ENCODE assay signal across 14 cellular contexts in the genomic region with DNA sequence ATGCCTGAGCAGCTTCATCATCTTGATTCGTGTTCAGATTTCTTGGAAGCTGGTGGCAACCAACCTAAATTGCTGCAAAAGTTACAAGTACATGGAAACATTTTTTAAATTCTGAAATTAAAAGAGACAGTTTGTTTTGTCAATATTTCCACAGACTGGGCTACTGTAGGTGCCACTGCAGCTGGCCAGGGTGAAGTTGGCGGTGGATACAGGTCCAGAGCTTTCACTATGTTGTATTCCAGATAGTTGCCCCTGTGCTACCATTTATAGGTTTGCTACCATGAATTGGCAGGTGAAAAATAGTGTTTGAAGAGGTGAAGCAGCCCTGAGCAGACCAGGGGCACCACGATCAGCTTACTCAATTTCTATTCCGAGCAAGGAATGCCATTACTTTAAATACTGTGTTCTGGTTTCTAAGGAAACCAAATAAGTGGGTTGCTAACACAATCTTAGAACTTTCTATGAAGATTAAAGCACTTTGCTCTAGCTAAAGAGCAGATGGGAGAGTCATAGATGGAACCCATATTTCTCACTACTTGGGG. TPM values are rescaled to one million over a fixed set of nuclear protein-coding genes. Genes with fewer than 3 reads are reported as not detected.
DNase-seq lines count a peak whose midpoint lies in the region; ATAC-seq and TF ChIP-seq lines count a peak whose summit lies in the region.
"Had no signal": no experiment of that assay in that cellular context is flagged by ENCODE, and none has a peak within 500 bp of the region (broad histone marks: within the 10 kb centered on the region; RNA-seq: fewer than 3 reads in every experiment).

No MANE protein-coding gene starts in this region.

- no peak for TF ChIP-seq EP300 in gastroesophageal sphincter (IDR thresholded peaks at IDR 0.05)

- TF ChIP-seq CTCF in WTC11 (IDR thresholded peaks at IDR 0.05) (no peak), gastroesophageal sphincter (IDR thresholded peaks at IDR 0.05) (no peak)

- H3K27ac ChIP-seq in gastroesophageal sphincter (peak overlapping the region; percentile 16 to 63 (median 35)), stomach smooth muscle (ENCODE audit: low read length) (peak overlapping the region; percentile 37)
- H3K27ac ChIP-seq: prostate gland had no signal

- peak overlapping the region; percentile 70; the same call in 1 of the 2 replicates for H3K27ac Mint-ChIP-seq in WTC11
- no peak overlapping the region for H3K27ac Mint-ChIP-seq in natural killer cell treated with Interleukin-12 subunit alpha and Interleukin-12 subunit beta and Interleukin-15 and Interleukin-18, amount 100 ng/mL, for 72 hours
- H3K27ac Mint-ChIP-seq: naive thymus-derived CD8-positive, alpha-beta T cell; T-cell had no signal

- peaks cover 0 to 7% of the 10 kb centered on the region in 2 donors for H3K36me3 ChIP-seq in gastroesophageal sphincter
- H3K36me3 ChIP-seq in stomach smooth muscle (ENCODE audit: control insufficient read depth in 2 of 2, insufficient read depth in 2 of 2, low read length in 2 of 2): peaks cover 3% of the 10 kb centered on the region in 2 donors
- H3K36me3 ChIP-seq: prostate gland had no signal

- WGBS in gastroesophageal sphincter (ENCODE audit: low coverage in 1 of 2), 2 donors: 13 to 20% methylated on average over 4 of the region's 4 CpGs

- peaks cover 15% of the 10 kb centered on the region for H3K4me1 Mint-ChIP-seq in WTC11
- H3K4me1 Mint-ChIP-seq in natural killer cell treated with Interleukin-12 subunit alpha and Interleukin-12 subunit beta and Interleukin-15 and Interleukin-18, amount 100 ng/mL, for 72 hours (ENCODE audit: low read depth in 2 of 2): no peaks in the 10 kb centered on the region
- H3K4me1 Mint-ChIP-seq: naive thymus-derived CD8-positive, alpha-beta T cell; stimulated activated naive B cell treated with anti-CD40 and anti-IgM and Interleukin-4, amounts not matched to agents 10 μg/mL and 1 μg/mL and 100 μg/mL, for 72 hours; T-cell had no signal

- H3K27me3 Mint-ChIP-seq in WTC11 (ENCODE audit: low read depth): no peaks in the 10 kb centered on the region
- peaks cover 7 to 8% of the 10 kb centered on the region in 2 donors for H3K27me3 Mint-ChIP-seq in natural killer cell treated with Interleukin-12 subunit alpha and Interleukin-12 subunit beta and Interleukin-15 and Interleukin-18, amount 100 ng/mL, for 72 hours

- peak; percentile 47 for DNase-seq in EH (ENCODE audit: low read depth)
- DNase-seq in WTC11 (ENCODE audit: low spot score): no peak
- no peak for DNase-seq in natural killer cell treated with Interleukin-12 subunit alpha and Interleukin-12 subunit beta and Interleukin-15 and Interleukin-18, amount 100 ng/mL, for 72 hours (ENCODE audit: low spot score)
- DNase-seq: naive thymus-derived CD8-positive, alpha-beta T cell; NCI-H187; NCI-H446; stimulated activated naive B cell treated with anti-CD40 and anti-IgM and Interleukin-4, amounts not matched to agents 10 μg/mL and 1 μg/mL and 100 μg/mL, for 72 hours; T-cell had no signal

- POLR2A ChIA-PET in WTC11 (lab: Charles Lee): interaction anchor here (1.0 kb wide), 1 partner anchor 9 kb away, joined by 3 read pairs; no protein-coding TSS in a partner anchor

- CTCF ChIA-PET in WTC11 (lab: Charles Lee): interaction anchor here (1.4 to 4.0 kb wide), 3 partner anchors 9 to 123 kb away, joined by 4 to 46 read pairs (median 5); no protein-coding TSS in a partner anchor

- H3K4me3 Mint-ChIP-seq in WTC11: no peak overlapping the region
- H3K4me3 Mint-ChIP-seq in natural killer cell treated with Interleukin-12 subunit alpha and Interleukin-12 subunit beta and Interleukin-15 and Interleukin-18, amount 100 ng/mL, for 72 hours: no peak overlapping the region
- H3K4me3 Mint-ChIP-seq: naive thymus-derived CD8-positive, alpha-beta T cell; stimulated activated naive B cell treated with anti-CD40 and anti-IgM and Interleukin-4, amounts not matched to agents 10 μg/mL and 1 μg/mL and 100 μg/mL, for 72 hours; T-cell had no signal

- ATAC-seq in WTC11 (no peak), gastroesophageal sphincter (no peak), GM18861 (IDR thresholded peaks at IDR 0.05; ENCODE audit: unreplicated experiment) (no peak), GM21737 (IDR thresholded peaks at IDR 0.05; ENCODE audit: unreplicated experiment) (no peak), GM19351 (IDR thresholded peaks at IDR 0.05; ENCODE audit: unreplicated experiment) (no peak)
- no peak for ATAC-seq in natural killer cell treated with Interleukin-12 subunit alpha and Interleukin-12 subunit beta and Interleukin-15 and Interleukin-18, amount 100 ng/mL, for 72 hours
- ATAC-seq: naive thymus-derived CD8-positive, alpha-beta T cell; stimulated activated naive B cell treated with anti-CD40 and anti-IgM and Interleukin-4, amounts not matched to agents 10 μg/mL and 1 μg/mL and 100 μg/mL, for 72 hours; T-cell had no signal

- peaks cover 2 to 33% (median 11%) of the 10 kb centered on the region in 3 donors for H3K4me1 ChIP-seq in gastroesophageal sphincter
- H3K4me1 ChIP-seq in stomach smooth muscle (ENCODE audit: control insufficient read depth, insufficient read depth, low read length): peaks cover 24% of the 10 kb centered on the region
- H3K4me1 ChIP-seq: prostate gland had no signal

- H3K9me3 ChIP-seq in gastroesophageal sphincter (no peaks in the 10 kb centered on the region), stomach smooth muscle (ENCODE audit: control insufficient read depth in 2 of 2, low read length in 2 of 2) (no peaks in the 10 kb centered on the region)
- H3K9me3 ChIP-seq: prostate gland had no signal

- H3K9me3 Mint-ChIP-seq in WTC11: no peaks in the 10 kb centered on the region
- no peaks in the 10 kb centered on the region for H3K9me3 Mint-ChIP-seq in natural killer cell treated with Interleukin-12 subunit alpha and Interleukin-12 subunit beta and Interleukin-15 and Interleukin-18, amount 100 ng/mL, for 72 hours
- H3K9me3 Mint-ChIP-seq: naive thymus-derived CD8-positive, alpha-beta T cell; stimulated activated naive B cell treated with anti-CD40 and anti-IgM and Interleukin-4, amounts not matched to agents 10 μg/mL and 1 μg/mL and 100 μg/mL, for 72 hours; T-cell had no signal

- H3K4me3 ChIP-seq in gastroesophageal sphincter (no peak overlapping the region), stomach smooth muscle (ENCODE audit: low read length in 2 of 2) (peak overlapping the region in 1 of 2 donors; percentile 23)
- H3K4me3 ChIP-seq: prostate gland had no signal

- H3K27me3 ChIP-seq in gastroesophageal sphincter (no peaks in the 10 kb centered on the region), stomach smooth muscle (ENCODE audit: control insufficient read depth in 1 of 2, insufficient read depth in 2 of 2, low read length in 2 of 2) (no peaks in the 10 kb centered on the region)

- H3K36me3 Mint-ChIP-seq in WTC11: no peaks in the 10 kb centered on the region
- no peaks in the 10 kb centered on the region for H3K36me3 Mint-ChIP-seq in natural killer cell treated with Interleukin-12 subunit alpha and Interleukin-12 subunit beta and Interleukin-15 and Interleukin-18, amount 100 ng/mL, for 72 hours

- TF ChIP-seq POLR2A in gastroesophageal sphincter (IDR thresholded peaks at IDR 0.05): no peak

- H3K9ac ChIP-seq in stomach smooth muscle (ENCODE audit: low read length in 2 of 2): no peak overlapping the region

TF ChIP-seq in WTC11, 78 proteins besides CTCF, POLR2A, EP300 and RAD21 (continues in another document):
- TF ChIP-seq, protein P1, sequence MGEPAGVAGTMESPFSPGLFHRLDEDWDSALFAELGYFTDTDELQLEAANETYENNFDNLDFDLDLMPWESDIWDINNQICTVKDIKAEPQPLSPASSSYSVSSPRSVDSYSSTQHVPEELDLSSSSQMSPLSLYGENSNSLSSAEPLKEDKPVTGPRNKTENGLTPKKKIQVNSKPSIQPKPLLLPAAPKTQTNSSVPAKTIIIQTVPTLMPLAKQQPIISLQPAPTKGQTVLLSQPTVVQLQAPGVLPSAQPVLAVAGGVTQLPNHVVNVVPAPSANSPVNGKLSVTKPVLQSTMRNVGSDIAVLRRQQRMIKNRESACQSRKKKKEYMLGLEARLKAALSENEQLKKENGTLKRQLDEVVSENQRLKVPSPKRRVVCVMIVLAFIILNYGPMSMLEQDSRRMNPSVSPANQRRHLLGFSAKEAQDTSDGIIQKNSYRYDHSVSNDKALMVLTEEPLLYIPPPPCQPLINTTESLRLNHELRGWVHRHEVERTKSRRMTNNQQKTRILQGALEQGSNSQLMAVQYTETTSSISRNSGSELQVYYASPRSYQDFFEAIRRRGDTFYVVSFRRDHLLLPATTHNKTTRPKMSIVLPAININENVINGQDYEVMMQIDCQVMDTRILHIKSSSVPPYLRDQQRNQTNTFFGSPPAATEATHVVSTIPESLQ (CRISPR knock-in tag; IDR thresholded peaks at IDR 0.05): no peak
- no peak for TF ChIP-seq ELF4 (CRISPR knock-in tag; IDR thresholded peaks at IDR 0.05; ENCODE audit: low read depth)

RNA-seq across cellular contexts. Expression of a gene that starts 21.2 kb away (rescaled TPM):
- total RNA-seq in WTC11 (2021) (0.44 to 0.63 TPM (median 0.46 TPM) in 3 replicates), gastroesophageal sphincter (1 to 10 TPM; 1.4 to 4.2 (median 2.1) TPM)
- total RNA-seq in natural killer cell treated with Interleukin-12 subunit alpha and Interleukin-12 subunit beta and Interleukin-15 and Interleukin-18, amount 100 ng/mL, for 72 hours: 1 to 10 TPM in 1 of 2 donors, under 1 TPM in 1; 0.57 to 2.8 TPM
- total RNA-seq: naive thymus-derived CD8-positive, alpha-beta T cell had no signal
